In genomic region chr14:64232944-64233343, GRCh38 we compare ENCODE assay signal across 13 cellular contexts.
DNase-seq lines count a peak whose midpoint lies in the region; ATAC-seq and TF ChIP-seq lines count a peak whose summit lies in the region.
"Had no signal": no experiment of that assay in that cellular context is flagged by ENCODE, and none has a peak within 500 bp of the region (broad histone marks: within the 10 kb centered on the region; RNA-seq: fewer than 3 reads in every experiment).

No MANE protein-coding gene starts in this region.

- no peak for ATAC-seq in activated T-cell treated with anti-CD3 and anti-CD28 coated beads, Interleukin-2, amount 50 U/mL, for 72 hours (replicated peaks in 1 of 2)
- no peak for ATAC-seq in stimulated activated naive B cell treated with anti-CD40 and anti-IgM and Interleukin-4, amounts not matched to agents 10 μg/mL and 1 μg/mL and 100 μg/mL, for 72 hours (replicated peaks)

- H3K4me3 Mint-ChIP-seq in activated T-cell treated with anti-CD3 and anti-CD28 coated beads, Interleukin-2, amount 50 U/mL, for 24 hours: no peak overlapping the region
- peak overlapping the region in 1 of 2 donors; percentile 38 for H3K4me3 Mint-ChIP-seq in activated T-cell treated with anti-CD3 and anti-CD28 coated beads, Interleukin-2, amount 50 U/mL, for 72 hours
- no peak overlapping the region for H3K4me3 Mint-ChIP-seq in immature natural killer cell
- H3K4me3 Mint-ChIP-seq in stimulated activated naive B cell treated with anti-CD40 and anti-IgM and Interleukin-4, amounts not matched to agents 10 μg/mL and 1 μg/mL and 100 μg/mL, for 72 hours: peak overlapping the region; percentile 25 to 63
- H3K4me3 Mint-ChIP-seq: CD8-positive, alpha-beta memory T cell had no signal

- H3F3A ChIP-seq in SU-DHL-6 (ENCODE audit: insufficient read depth): peaks cover 71% of the 10 kb centered on the region

- peak overlapping the region; percentile 81 for H3K27ac Mint-ChIP-seq in activated T-cell treated with anti-CD3 and anti-CD28 coated beads, Interleukin-2, amount 50 U/mL, for 24 hours
- no peak overlapping the region for H3K27ac Mint-ChIP-seq in activated T-cell treated with anti-CD3 and anti-CD28 coated beads, Interleukin-2, amount 50 U/mL, for 72 hours
- peak overlapping the region in 4 of 6 donors; percentile 44 to 88 (median 72) for H3K27ac Mint-ChIP-seq in immature natural killer cell
- H3K27ac Mint-ChIP-seq in stimulated activated naive B cell treated with anti-CD40 and anti-IgM and Interleukin-4, amounts not matched to agents 10 μg/mL and 1 μg/mL and 100 μg/mL, for 72 hours: peak overlapping the region; percentile 98

- H3K27me3 ChIP-seq in SU-DHL-6 (ENCODE audit: low read length): no peaks in the 10 kb centered on the region
- H3K27me3 ChIP-seq: sigmoid colon had no signal

- H3K9me3 Mint-ChIP-seq in activated T-cell treated with anti-CD3 and anti-CD28 coated beads, Interleukin-2, amount 50 U/mL, for 24 hours: no peaks in the 10 kb centered on the region
- no peaks in the 10 kb centered on the region for H3K9me3 Mint-ChIP-seq in activated T-cell treated with anti-CD3 and anti-CD28 coated beads, Interleukin-2, amount 50 U/mL, for 72 hours
- H3K9me3 Mint-ChIP-seq in immature natural killer cell: no peaks in the 10 kb centered on the region
- H3K9me3 Mint-ChIP-seq in stimulated activated naive B cell treated with anti-CD40 and anti-IgM and Interleukin-4, amounts not matched to agents 10 μg/mL and 1 μg/mL and 100 μg/mL, for 72 hours: no peaks in the 10 kb centered on the region
- H3K9me3 Mint-ChIP-seq: CD8-positive, alpha-beta memory T cell had no signal

- peak overlapping the region; percentile 44 for H3K4me3 ChIP-seq in SU-DHL-6 (ENCODE audit: insufficient read depth, low read length, poor library complexity, severe bottlenecking)
- H3K4me3 ChIP-seq: sigmoid colon had no signal

- DNase-seq in activated T-cell treated with anti-CD3 and anti-CD28 coated beads, Interleukin-2, amount 50 U/mL, for 24 hours: no peak
- no peak for DNase-seq in activated T-cell treated with anti-CD3 and anti-CD28 coated beads, Interleukin-2, amount 50 U/mL, for 72 hours
- DNase-seq in immature natural killer cell (no peak), MV-4-11 (lab: John Stamatoyannopoulos, UW) (no peak), NCI-H146 treated with DMSO at 0.1 percent for 48 hours (lab: John Stamatoyannopoulos, UW; ENCODE audit: unreplicated experiment) (no peak)
- no peak for DNase-seq in stimulated activated naive B cell treated with anti-CD40 and anti-IgM and Interleukin-4, amounts not matched to agents 10 μg/mL and 1 μg/mL and 100 μg/mL, for 72 hours
- no peak for DNase-seq in stimulated activated CD4-positive, alpha-beta T cell treated with anti-CD3 and anti-CD28 coated beads, Interleukin-12 subunit alpha, Interleukin-12 subunit beta, amount 100 ng/mL, for 4 hours
- DNase-seq: activated CD4-positive, alpha-beta T cell treated with anti-CD3 and anti-CD28 coated beads, Interleukin-2, amount 50 U/mL, for 1 hour; caudate nucleus; CD8-positive, alpha-beta memory T cell; NCI-H446; sigmoid colon had no signal

- peaks cover 25% of the 10 kb centered on the region for H3K36me3 Mint-ChIP-seq in activated T-cell treated with anti-CD3 and anti-CD28 coated beads, Interleukin-2, amount 50 U/mL, for 24 hours (ENCODE audit: low read depth)
- no peaks in the 10 kb centered on the region for H3K36me3 Mint-ChIP-seq in activated T-cell treated with anti-CD3 and anti-CD28 coated beads, Interleukin-2, amount 50 U/mL, for 72 hours (ENCODE audit: insufficient read depth in 2 of 2)
- peaks cover 5 to 15% (median 8%) of the 10 kb centered on the region in 3 donors for H3K36me3 Mint-ChIP-seq in immature natural killer cell
- peaks cover 15 to 39% of the 10 kb centered on the region in 2 donors for H3K36me3 Mint-ChIP-seq in stimulated activated naive B cell treated with anti-CD40 and anti-IgM and Interleukin-4, amounts not matched to agents 10 μg/mL and 1 μg/mL and 100 μg/mL, for 72 hours

- peaks cover 13% of the 10 kb centered on the region for H3K36me3 ChIP-seq in SU-DHL-6 (ENCODE audit: low read length)

- peak overlapping the region; percentile 70 for H3K4me2 ChIP-seq in SU-DHL-6 (ENCODE audit: low read depth, low read length, poor library complexity, severe bottlenecking)

- no peaks in the 10 kb centered on the region for H3K9me3 ChIP-seq in SU-DHL-6 (ENCODE audit: insufficient read depth, low read length)
- H3K9me3 ChIP-seq: sigmoid colon had no signal

- no peaks in the 10 kb centered on the region for H4K20me1 ChIP-seq in SU-DHL-6 (ENCODE audit: low read depth, low read length)

- TF ChIP-seq CTCF in SU-DHL-6 (IDR thresholded peaks at IDR 0.05; ENCODE audit: insufficient read depth, low read length, poor library complexity, severe bottlenecking): no peak

- H3K27me3 Mint-ChIP-seq in activated T-cell treated with anti-CD3 and anti-CD28 coated beads, Interleukin-2, amount 50 U/mL, for 24 hours: no peaks in the 10 kb centered on the region
- peaks cover 11% of the 10 kb centered on the region for H3K27me3 Mint-ChIP-seq in activated T-cell treated with anti-CD3 and anti-CD28 coated beads, Interleukin-2, amount 50 U/mL, for 72 hours (ENCODE audit: low read depth)
- H3K27me3 Mint-ChIP-seq in immature natural killer cell (ENCODE audit: low read depth in 3 of 3): peaks cover 0 to 19% (median 6%) of the 10 kb centered on the region in 3 donors
- H3K27me3 Mint-ChIP-seq in stimulated activated naive B cell treated with anti-CD40 and anti-IgM and Interleukin-4, amounts not matched to agents 10 μg/mL and 1 μg/mL and 100 μg/mL, for 72 hours: no peaks in the 10 kb centered on the region
- H3K27me3 Mint-ChIP-seq: CD8-positive, alpha-beta memory T cell had no signal

- peak overlapping the region; percentile 62 for H3K9ac ChIP-seq in SU-DHL-6 (ENCODE audit: low read length)

- H3K9me2 ChIP-seq in SU-DHL-6 (replicated peaks; ENCODE audit: insufficient read depth, low read length): no peaks in the 10 kb centered on the region

- peak overlapping the region; percentile 96 for H3K27ac ChIP-seq in SU-DHL-6 (ENCODE audit: low read depth, low read length)
- H3K27ac ChIP-seq: sigmoid colon had no signal

- H3K79me2 ChIP-seq in SU-DHL-6 (ENCODE audit: insufficient read depth, low read length): peaks cover 42% of the 10 kb centered on the region

- peaks cover 21% of the 10 kb centered on the region for H3K4me1 Mint-ChIP-seq in activated T-cell treated with anti-CD3 and anti-CD28 coated beads, Interleukin-2, amount 50 U/mL, for 24 hours (ENCODE audit: low read depth)
- H3K4me1 Mint-ChIP-seq in activated T-cell treated with anti-CD3 and anti-CD28 coated beads, Interleukin-2, amount 50 U/mL, for 72 hours (ENCODE audit: low read depth): peaks cover 20% of the 10 kb centered on the region
- peaks cover 2 to 8% of the 10 kb centered on the region in 2 donors for H3K4me1 Mint-ChIP-seq in immature natural killer cell
- H3K4me1 Mint-ChIP-seq in stimulated activated naive B cell treated with anti-CD40 and anti-IgM and Interleukin-4, amounts not matched to agents 10 μg/mL and 1 μg/mL and 100 μg/mL, for 72 hours: peaks cover 50 to 61% of the 10 kb centered on the region in 2 donors

- H2AFZ ChIP-seq in SU-DHL-6 (ENCODE audit: low read depth, low read length, severe bottlenecking): no peak overlapping the region

Comparison
In these comparisons a context has a peak if more than half of its experiments do, and no peak if none do; other contexts are left out.
1. H3K4me3 Mint-ChIP-seq: peak in stimulated activated naive B cell treated with anti-CD40 and anti-IgM and Interleukin-4, amounts not matched to agents 10 μg/mL and 1 μg/mL and 100 μg/mL, for 72 hours (2 of 2); none in activated T-cell treated with anti-CD3 and anti-CD28 coated beads, Interleukin-2, amount 50 U/mL, for 24 hours (single experiment) and immature natural killer cell (0 of 5).